13 cellular contexts compared by ENCODE assay signal in genomic region chr1:17520041-17520440, GRCh38. TPM values are rescaled to one million over a fixed set of nuclear protein-coding genes. Genes with fewer than 3 reads are reported as not detected.
A peak's percentile ranks its signal among the peaks of the same experiment; 100 is the strongest.
DNase-seq lines count a peak whose midpoint lies in the region; ATAC-seq, FAIRE-seq and TF ChIP-seq lines count a peak whose summit lies in the region.
"Had no signal": no experiment of that assay in that cellular context is flagged by ENCODE, and none has a peak within 500 bp of the region (broad histone marks: within the 10 kb centered on the region; RNA-seq: fewer than 3 reads in every experiment).

No MANE protein-coding gene starts in this region.

- ATAC-seq in GM18502 (IDR thresholded peaks at IDR 0.05; ENCODE audit: poor library complexity, unreplicated experiment) = no peak

- in situ Hi-C loops in ACHN (cut with HindIII; ENCODE audit: low pct_ligation_motif_present, low pct_unique_long_range_greater_than_20kb, low sequenced_read_pairs) = no loop called here

- CTCF ChIA-PET in HEK293T (lab: Yijun Ruan, JAX) = interaction anchor here (1.0 kb wide), 1 partner anchor 18 kb away, joined by 3 read pairs; no protein-coding TSS in a partner anchor

- no peak for FAIRE-seq in GM12891 (lab: Jason Lieb, UNC)
- FAIRE-seq: astrocyte had no signal

- H3K4me3 ChIP-seq in mucosa of stomach (ENCODE audit: low read length) = peak overlapping the region; percentile 90

- H3K27me3 ChIP-seq in mucosa of stomach (ENCODE audit: control insufficient read depth, insufficient read depth, low read length) = no peaks in the 10 kb centered on the region

- H3K27ac ChIP-seq in epithelial cell of prostate = peak overlapping the region; percentile 64

- DNase-seq in ACHN (peak; percentile 19), NCI-H226 (peak; percentile 72), epithelial cell of prostate (ENCODE audit: low read depth, low spot score) (peak; percentile 84), GM12891 (ENCODE audit: insufficient read length, low spot score) (no peak), HEK293T (ENCODE audit: extremely low spot score) (no peak), HCEC 1CT (no peak)
- DNase-seq: activated effector memory CD4-positive, alpha-beta T cell treated with anti-CD3 and anti-CD28 coated beads, Interleukin-2, amount 50 U/mL, for 16 hours; naive B cell; NCI-H2029 treated with DMSO at 0.1 percent for 48 hours; stimulated activated naive CD4-positive, alpha-beta T cell had no signal

- no peaks in the 10 kb centered on the region for H3K9me3 ChIP-seq in mucosa of stomach (ENCODE audit: control insufficient read depth, low read length)

- POLR2A ChIA-PET in HEK293T (lab: Yijun Ruan, JAX) = interaction anchor here (0.6 kb wide), 1 partner anchor 25 kb away, joined by 3 read pairs; no protein-coding TSS in a partner anchor

- TF ChIP-seq POLR2A in GM12891 (IDR thresholded peaks at IDR 0.05; ENCODE audit: low read depth, low read length) = no peak

- no peaks in the 10 kb centered on the region for H3K36me3 ChIP-seq in mucosa of stomach (ENCODE audit: control insufficient read depth, insufficient read depth, low read length)

- peaks cover 55% of the 10 kb centered on the region for H3K4me1 ChIP-seq in mucosa of stomach (ENCODE audit: control insufficient read depth, insufficient read depth, low read length)

- peak overlapping the region; percentile 90 for H3K9ac ChIP-seq in mucosa of stomach (ENCODE audit: low read length)

TF ChIP-seq in GM12891, 5 proteins besides CTCF, POLR2A, EP300 and RAD21:
- TF ChIP-seq SPI1 (IDR thresholded peaks at IDR 0.05; ENCODE audit: low read depth, low read length) = no peak
- no peak for TF ChIP-seq TAF1 (IDR thresholded peaks at IDR 0.05; ENCODE audit: low read depth, low read length)
- no peak for TF ChIP-seq PAX5 (IDR thresholded peaks at IDR 0.05; ENCODE audit: insufficient read depth, low read length, severe bottlenecking)
- no peak for TF ChIP-seq POU2F2 (IDR thresholded peaks at IDR 0.05; ENCODE audit: low read depth, low read length)
- no peak for TF ChIP-seq POLR2AphosphoS5 (IDR thresholded peaks at IDR 0.05; ENCODE audit: low read depth, low read length)

TF ChIP-seq in HEK293T, 16 proteins besides CTCF, POLR2A, EP300 and RAD21:
- no peak for TF ChIP-seq FOXK2 (IDR thresholded peaks at IDR 0.05)
- no peak for TF ChIP-seq ZNF384 (IDR thresholded peaks at IDR 0.05)
- TF ChIP-seq LEF1 (IDR thresholded peaks at IDR 0.05; ENCODE audit: borderline replicate concordance) = no peak
- no peak for TF ChIP-seq ARNT (IDR thresholded peaks at IDR 0.05)
- no peak for TF ChIP-seq CTBP1 (IDR thresholded peaks at IDR 0.05; ENCODE audit: borderline replicate concordance)
- TF ChIP-seq PKNOX1 (IDR thresholded peaks at IDR 0.05) = no peak
- TF ChIP-seq SUZ12 (IDR thresholded peaks at IDR 0.05) = no peak
- no peak for TF ChIP-seq HDGF (IDR thresholded peaks at IDR 0.05; ENCODE audit: borderline replicate concordance)
- TF ChIP-seq L3MBTL2 (conservative IDR thresholded peaks at IDR 0.05) = no peak
- no peak for TF ChIP-seq TARDBP (IDR thresholded peaks at IDR 0.05)
- no peak for TF ChIP-seq FOXM1 (IDR thresholded peaks at IDR 0.05; ENCODE audit: borderline replicate concordance)
- TF ChIP-seq SP1 (IDR thresholded peaks at IDR 0.05) = no peak
- no peak for TF ChIP-seq BHLHE40 (IDR thresholded peaks at IDR 0.05; ENCODE audit: borderline replicate concordance)
- no peak for TF ChIP-seq NFRKB (IDR thresholded peaks at IDR 0.05)
- TF ChIP-seq FOXA1 (IDR thresholded peaks at IDR 0.05) = no peak
- no peak for TF ChIP-seq ELF4 (IDR thresholded peaks at IDR 0.05)

RNA-seq across cellular contexts. Expression of gene ARHGEF10L, which starts 19.5 kb away (rescaled TPM):
- 1.1 TPM for polyA plus RNA-seq in GM12891 (2012; ENCODE audit: low read depth, missing spikeins)

Comparison
In these comparisons a context has a peak if more than half of its experiments do, and no peak if none do; other contexts are left out.
1. DNase-seq: peak in ACHN (single experiment), NCI-H226 (single experiment) and epithelial cell of prostate (single experiment); none in GM12891 (single experiment), HEK293T (single experiment) and HCEC 1CT (single experiment).